In the genomic region with DNA sequence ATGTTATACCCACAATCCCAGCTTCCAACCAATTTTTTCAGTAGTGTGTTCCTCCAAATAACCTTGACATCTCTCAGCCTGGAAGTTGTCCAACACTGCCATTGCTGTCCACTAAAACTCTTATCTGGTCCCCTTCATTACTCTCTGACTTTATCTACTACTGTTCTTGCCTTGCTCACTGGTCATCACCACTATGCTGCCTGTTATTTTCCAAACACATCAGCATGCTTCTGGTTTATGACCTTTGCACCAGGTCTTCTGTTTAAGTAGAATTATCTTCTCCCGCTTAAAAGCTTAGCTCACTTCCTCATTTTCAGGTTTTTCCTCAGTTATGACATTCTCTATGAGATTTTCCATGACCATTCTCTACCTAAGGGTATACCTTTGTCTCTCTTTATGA, we compare ENCODE assay signal across 1 cellular context.
TF ChIP-seq lines count a peak whose summit lies in the region.

No MANE protein-coding gene starts in this region.

TF ChIP-seq in K562, 482 proteins besides CTCF, POLR2A, EP300 and RAD21 (continued from another document and continues in another):
- TF ChIP-seq FOXK1 (CRISPR knock-in tag; IDR thresholded peaks at IDR 0.05; ENCODE audit: borderline replicate concordance) (no peak), POLR2H (tag; IDR thresholded peaks at IDR 0.05; ENCODE audit: low read depth) (no peak), ZNF140 (CRISPR knock-in tag; IDR thresholded peaks at IDR 0.05) (no peak), EWSR1 (IDR thresholded peaks at IDR 0.05; ENCODE audit: borderline replicate concordance, low read depth, partially characterized antibody) (no peak), KLF6 (CRISPR knock-in tag; IDR thresholded peaks at IDR 0.05; ENCODE audit: borderline replicate concordance) (no peak), RBM17 (IDR thresholded peaks at IDR 0.05; ENCODE audit: borderline replicate concordance, low read depth, low read length) (no peak), FOXA3 (CRISPR knock-in tag; conservative IDR thresholded peaks at IDR 0.05 in 1 of 2, IDR thresholded peaks at IDR 0.05 in 1 of 2) (no peak), SMAD2 (IDR thresholded peaks at IDR 0.05; ENCODE audit: low read depth, low read length) (no peak), TCF7 (IDR thresholded peaks at IDR 0.05; ENCODE audit: borderline replicate concordance) (no peak), ZNF384 (IDR thresholded peaks at IDR 0.05; ENCODE audit: low read depth, low read length) (no peak), ZNF184 (CRISPR knock-in tag; IDR thresholded peaks at IDR 0.05) (no peak), ZFP1 (CRISPR knock-in tag; IDR thresholded peaks at IDR 0.05) (no peak), TSC22D4 (tag; IDR thresholded peaks at IDR 0.05) (no peak), CHD1 (IDR thresholded peaks at IDR 0.05; ENCODE audit: low read length) (no peak), ZNF23 (CRISPR knock-in tag; IDR thresholded peaks at IDR 0.05) (no peak), BHLHE40 (IDR thresholded peaks at IDR 0.05; ENCODE audit: low read length) (peak; percentile 46; the same call in 1 of the 2 replicates), MYBL2 (IDR thresholded peaks at IDR 0.05; ENCODE audit: low read depth) (peak; percentile 63; the same call in 1 of the 2 replicates), MYBL2 (CRISPR knock-in tag; IDR thresholded peaks at IDR 0.05; ENCODE audit: borderline replicate concordance) (no peak), FOS (IDR thresholded peaks at IDR 0.05; ENCODE audit: extremely low read depth, insufficient read length) (no peak), MTF1 (CRISPR knock-in tag; IDR thresholded peaks at IDR 0.05; ENCODE audit: borderline replicate concordance) (no peak), SNIP1 (IDR thresholded peaks at IDR 0.05; ENCODE audit: low read depth) (no peak), RBM14 (IDR thresholded peaks at IDR 0.05; ENCODE audit: borderline replicate concordance, insufficient read depth, low read depth, low read length) (no peak), EHMT2 (IDR thresholded peaks at IDR 0.05) (peak; percentile 94), RBM15 (IDR thresholded peaks at IDR 0.05; ENCODE audit: insufficient read depth, low read length) (no peak), TGIF2 (CRISPR knock-in tag; IDR thresholded peaks at IDR 0.05) (no peak), SREBF1 (IDR thresholded peaks at IDR 0.05; ENCODE audit: borderline replicate concordance, low read depth, low read length) (no peak), RCOR1 (IDR thresholded peaks at IDR 0.05; ENCODE audit: borderline replicate concordance in 1 of 2, low read depth in 2 of 2, low read length in 2 of 2) (peak; percentile 75 to 96; a peak in 3 of 4 replicates), KAT8 (IDR thresholded peaks at IDR 0.05; ENCODE audit: low read depth) (no peak), NCOA4 (IDR thresholded peaks at IDR 0.05; ENCODE audit: partially characterized antibody) (no peak), KLF13 (tag; IDR thresholded peaks at IDR 0.05; ENCODE audit: borderline replicate concordance, low read depth) (no peak), ZFPM2 (CRISPR knock-in tag; IDR thresholded peaks at IDR 0.05) (no peak), NCOA6 (IDR thresholded peaks at IDR 0.05) (no peak), NCOA1 (IDR thresholded peaks at IDR 0.05; ENCODE audit: low read depth) (0 out of 2 replicates have a peak, but pooled peaks have one; percentile 35), CAMTA2 (CRISPR knock-in tag; conservative IDR thresholded peaks at IDR 0.05) (no peak), POLR2AphosphoS2 (IDR thresholded peaks at IDR 0.05; ENCODE audit: low read length) (no peak), ZNF217 (CRISPR knock-in tag; IDR thresholded peaks at IDR 0.05) (no peak)
- TF ChIP-seq, protein P1, sequence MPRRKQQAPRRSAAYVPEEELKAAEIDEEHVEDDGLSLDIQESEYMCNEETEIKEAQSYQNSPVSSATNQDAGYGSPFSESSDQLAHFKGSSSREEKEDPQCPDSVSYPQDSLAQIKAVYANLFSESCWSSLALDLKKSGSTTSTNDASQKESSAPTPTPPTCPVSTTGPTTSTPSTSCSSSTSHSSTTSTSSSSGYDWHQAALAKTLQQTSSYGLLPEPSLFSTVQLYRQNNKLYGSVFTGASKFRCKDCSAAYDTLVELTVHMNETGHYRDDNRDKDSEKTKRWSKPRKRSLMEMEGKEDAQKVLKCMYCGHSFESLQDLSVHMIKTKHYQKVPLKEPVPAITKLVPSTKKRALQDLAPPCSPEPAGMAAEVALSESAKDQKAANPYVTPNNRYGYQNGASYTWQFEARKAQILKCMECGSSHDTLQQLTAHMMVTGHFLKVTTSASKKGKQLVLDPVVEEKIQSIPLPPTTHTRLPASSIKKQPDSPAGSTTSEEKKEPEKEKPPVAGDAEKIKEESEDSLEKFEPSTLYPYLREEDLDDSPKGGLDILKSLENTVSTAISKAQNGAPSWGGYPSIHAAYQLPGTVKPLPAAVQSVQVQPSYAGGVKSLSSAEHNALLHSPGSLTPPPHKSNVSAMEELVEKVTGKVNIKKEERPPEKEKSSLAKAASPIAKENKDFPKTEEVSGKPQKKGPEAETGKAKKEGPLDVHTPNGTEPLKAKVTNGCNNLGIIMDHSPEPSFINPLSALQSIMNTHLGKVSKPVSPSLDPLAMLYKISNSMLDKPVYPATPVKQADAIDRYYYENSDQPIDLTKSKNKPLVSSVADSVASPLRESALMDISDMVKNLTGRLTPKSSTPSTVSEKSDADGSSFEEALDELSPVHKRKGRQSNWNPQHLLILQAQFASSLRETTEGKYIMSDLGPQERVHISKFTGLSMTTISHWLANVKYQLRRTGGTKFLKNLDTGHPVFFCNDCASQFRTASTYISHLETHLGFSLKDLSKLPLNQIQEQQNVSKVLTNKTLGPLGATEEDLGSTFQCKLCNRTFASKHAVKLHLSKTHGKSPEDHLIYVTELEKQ (CRISPR knock-in tag; IDR thresholded peaks at IDR 0.05): no peak
- TF ChIP-seq, protein P2, sequence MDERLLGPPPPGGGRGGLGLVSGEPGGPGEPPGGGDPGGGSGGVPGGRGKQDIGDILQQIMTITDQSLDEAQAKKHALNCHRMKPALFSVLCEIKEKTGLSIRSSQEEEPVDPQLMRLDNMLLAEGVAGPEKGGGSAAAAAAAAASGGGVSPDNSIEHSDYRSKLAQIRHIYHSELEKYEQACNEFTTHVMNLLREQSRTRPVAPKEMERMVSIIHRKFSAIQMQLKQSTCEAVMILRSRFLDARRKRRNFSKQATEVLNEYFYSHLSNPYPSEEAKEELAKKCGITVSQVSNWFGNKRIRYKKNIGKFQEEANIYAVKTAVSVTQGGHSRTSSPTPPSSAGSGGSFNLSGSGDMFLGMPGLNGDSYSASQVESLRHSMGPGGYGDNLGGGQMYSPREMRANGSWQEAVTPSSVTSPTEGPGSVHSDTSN (CRISPR knock-in tag; IDR thresholded peaks at IDR 0.05; ENCODE audit: low read depth): no peak
- TF ChIP-seq, protein P2 (tag; conservative IDR thresholded peaks at IDR 0.05; ENCODE audit: low read depth): peak; percentile 42; the same call in 1 of the 2 replicates
- TF ChIP-seq, protein P3, sequence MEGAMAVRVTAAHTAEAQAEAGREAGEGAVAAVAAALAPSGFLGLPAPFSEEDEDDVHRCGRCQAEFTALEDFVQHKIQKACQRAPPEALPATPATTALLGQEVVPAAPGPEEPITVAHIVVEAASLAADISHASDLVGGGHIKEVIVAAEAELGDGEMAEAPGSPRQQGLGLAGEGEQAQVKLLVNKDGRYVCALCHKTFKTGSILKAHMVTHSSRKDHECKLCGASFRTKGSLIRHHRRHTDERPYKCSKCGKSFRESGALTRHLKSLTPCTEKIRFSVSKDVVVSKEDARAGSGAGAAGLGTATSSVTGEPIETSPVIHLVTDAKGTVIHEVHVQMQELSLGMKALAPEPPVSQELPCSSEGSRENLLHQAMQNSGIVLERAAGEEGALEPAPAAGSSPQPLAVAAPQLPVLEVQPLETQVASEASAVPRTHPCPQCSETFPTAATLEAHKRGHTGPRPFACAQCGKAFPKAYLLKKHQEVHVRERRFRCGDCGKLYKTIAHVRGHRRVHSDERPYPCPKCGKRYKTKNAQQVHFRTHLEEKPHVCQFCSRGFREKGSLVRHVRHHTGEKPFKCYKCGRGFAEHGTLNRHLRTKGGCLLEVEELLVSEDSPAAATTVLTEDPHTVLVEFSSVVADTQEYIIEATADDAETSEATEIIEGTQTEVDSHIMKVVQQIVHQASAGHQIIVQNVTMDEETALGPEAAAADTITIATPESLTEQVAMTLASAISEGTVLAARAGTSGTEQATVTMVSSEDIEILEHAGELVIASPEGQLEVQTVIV (CRISPR knock-in tag; IDR thresholded peaks at IDR 0.05; ENCODE audit: borderline replicate concordance): no peak
- TF ChIP-seq, protein P4, sequence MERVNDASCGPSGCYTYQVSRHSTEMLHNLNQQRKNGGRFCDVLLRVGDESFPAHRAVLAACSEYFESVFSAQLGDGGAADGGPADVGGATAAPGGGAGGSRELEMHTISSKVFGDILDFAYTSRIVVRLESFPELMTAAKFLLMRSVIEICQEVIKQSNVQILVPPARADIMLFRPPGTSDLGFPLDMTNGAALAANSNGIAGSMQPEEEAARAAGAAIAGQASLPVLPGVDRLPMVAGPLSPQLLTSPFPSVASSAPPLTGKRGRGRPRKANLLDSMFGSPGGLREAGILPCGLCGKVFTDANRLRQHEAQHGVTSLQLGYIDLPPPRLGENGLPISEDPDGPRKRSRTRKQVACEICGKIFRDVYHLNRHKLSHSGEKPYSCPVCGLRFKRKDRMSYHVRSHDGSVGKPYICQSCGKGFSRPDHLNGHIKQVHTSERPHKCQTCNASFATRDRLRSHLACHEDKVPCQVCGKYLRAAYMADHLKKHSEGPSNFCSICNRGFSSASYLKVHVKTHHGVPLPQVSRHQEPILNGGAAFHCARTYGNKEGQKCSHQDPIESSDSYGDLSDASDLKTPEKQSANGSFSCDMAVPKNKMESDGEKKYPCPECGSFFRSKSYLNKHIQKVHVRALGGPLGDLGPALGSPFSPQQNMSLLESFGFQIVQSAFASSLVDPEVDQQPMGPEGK (CRISPR knock-in tag; IDR thresholded peaks at IDR 0.05; ENCODE audit: borderline replicate concordance): no peak
- TF ChIP-seq, protein P5, sequence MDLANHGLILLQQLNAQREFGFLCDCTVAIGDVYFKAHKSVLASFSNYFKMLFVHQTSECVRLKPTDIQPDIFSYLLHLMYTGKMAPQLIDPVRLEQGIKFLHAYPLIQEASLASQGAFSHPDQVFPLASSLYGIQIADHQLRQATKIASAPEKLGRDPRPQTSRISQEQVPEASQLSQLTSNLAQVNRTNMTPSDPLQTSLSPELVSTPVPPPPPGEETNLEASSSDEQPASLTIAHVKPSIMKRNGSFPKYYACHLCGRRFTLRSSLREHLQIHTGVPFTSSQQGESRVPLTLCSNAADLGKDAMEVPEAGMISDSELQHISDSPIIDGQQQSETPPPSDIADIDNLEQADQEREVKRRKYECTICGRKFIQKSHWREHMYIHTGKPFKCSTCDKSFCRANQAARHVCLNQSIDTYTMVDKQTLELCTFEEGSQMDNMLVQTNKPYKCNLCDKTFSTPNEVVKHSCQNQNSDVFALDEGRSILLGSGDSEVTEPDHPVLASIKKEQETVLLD (IDR thresholded peaks at IDR 0.05): peak; percentile 80; the same call in 1 of the 2 replicates
- TF ChIP-seq, protein P6, sequence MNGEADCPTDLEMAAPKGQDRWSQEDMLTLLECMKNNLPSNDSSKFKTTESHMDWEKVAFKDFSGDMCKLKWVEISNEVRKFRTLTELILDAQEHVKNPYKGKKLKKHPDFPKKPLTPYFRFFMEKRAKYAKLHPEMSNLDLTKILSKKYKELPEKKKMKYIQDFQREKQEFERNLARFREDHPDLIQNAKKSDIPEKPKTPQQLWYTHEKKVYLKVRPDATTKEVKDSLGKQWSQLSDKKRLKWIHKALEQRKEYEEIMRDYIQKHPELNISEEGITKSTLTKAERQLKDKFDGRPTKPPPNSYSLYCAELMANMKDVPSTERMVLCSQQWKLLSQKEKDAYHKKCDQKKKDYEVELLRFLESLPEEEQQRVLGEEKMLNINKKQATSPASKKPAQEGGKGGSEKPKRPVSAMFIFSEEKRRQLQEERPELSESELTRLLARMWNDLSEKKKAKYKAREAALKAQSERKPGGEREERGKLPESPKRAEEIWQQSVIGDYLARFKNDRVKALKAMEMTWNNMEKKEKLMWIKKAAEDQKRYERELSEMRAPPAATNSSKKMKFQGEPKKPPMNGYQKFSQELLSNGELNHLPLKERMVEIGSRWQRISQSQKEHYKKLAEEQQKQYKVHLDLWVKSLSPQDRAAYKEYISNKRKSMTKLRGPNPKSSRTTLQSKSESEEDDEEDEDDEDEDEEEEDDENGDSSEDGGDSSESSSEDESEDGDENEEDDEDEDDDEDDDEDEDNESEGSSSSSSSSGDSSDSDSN (IDR thresholded peaks at IDR 0.05; ENCODE audit: borderline replicate concordance in 1 of 2, low read depth in 2 of 2, low read length in 2 of 2): no peak
- TF ChIP-seq, protein P7, sequence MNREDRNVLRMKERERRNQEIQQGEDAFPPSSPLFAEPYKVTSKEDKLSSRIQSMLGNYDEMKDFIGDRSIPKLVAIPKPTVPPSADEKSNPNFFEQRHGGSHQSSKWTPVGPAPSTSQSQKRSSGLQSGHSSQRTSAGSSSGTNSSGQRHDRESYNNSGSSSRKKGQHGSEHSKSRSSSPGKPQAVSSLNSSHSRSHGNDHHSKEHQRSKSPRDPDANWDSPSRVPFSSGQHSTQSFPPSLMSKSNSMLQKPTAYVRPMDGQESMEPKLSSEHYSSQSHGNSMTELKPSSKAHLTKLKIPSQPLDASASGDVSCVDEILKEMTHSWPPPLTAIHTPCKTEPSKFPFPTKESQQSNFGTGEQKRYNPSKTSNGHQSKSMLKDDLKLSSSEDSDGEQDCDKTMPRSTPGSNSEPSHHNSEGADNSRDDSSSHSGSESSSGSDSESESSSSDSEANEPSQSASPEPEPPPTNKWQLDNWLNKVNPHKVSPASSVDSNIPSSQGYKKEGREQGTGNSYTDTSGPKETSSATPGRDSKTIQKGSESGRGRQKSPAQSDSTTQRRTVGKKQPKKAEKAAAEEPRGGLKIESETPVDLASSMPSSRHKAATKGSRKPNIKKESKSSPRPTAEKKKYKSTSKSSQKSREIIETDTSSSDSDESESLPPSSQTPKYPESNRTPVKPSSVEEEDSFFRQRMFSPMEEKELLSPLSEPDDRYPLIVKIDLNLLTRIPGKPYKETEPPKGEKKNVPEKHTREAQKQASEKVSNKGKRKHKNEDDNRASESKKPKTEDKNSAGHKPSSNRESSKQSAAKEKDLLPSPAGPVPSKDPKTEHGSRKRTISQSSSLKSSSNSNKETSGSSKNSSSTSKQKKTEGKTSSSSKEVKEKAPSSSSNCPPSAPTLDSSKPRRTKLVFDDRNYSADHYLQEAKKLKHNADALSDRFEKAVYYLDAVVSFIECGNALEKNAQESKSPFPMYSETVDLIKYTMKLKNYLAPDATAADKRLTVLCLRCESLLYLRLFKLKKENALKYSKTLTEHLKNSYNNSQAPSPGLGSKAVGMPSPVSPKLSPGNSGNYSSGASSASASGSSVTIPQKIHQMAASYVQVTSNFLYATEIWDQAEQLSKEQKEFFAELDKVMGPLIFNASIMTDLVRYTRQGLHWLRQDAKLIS (CRISPR knock-in tag; IDR thresholded peaks at IDR 0.05): 0 out of 2 replicates have a peak, but pooled peaks have one; percentile 51
